In genomic region chr7:45454771-45455170, GRCh38 we compare ENCODE assay signal across 21 cellular contexts.
DNase-seq lines count a peak whose midpoint lies in the region; ATAC-seq, FAIRE-seq and TF ChIP-seq lines count a peak whose summit lies in the region.
"Had no signal": no experiment of that assay in that cellular context is flagged by ENCODE, and none has a peak within 500 bp of the region (broad histone marks: within the 10 kb centered on the region; RNA-seq: fewer than 3 reads in every experiment).

No MANE protein-coding gene starts in this region.

- H3K27me3 ChIP-seq in HepG2 (ENCODE audit: control insufficient read depth in 1 of 2, insufficient read depth in 2 of 2, low read length in 2 of 2) (no peaks in the 10 kb centered on the region), right lobe of liver (no peaks in the 10 kb centered on the region), ovary (no peaks in the 10 kb centered on the region)
- H3K27me3 ChIP-seq: BLaER1 treated with 17β-estradiol and CSF1 and Interleukin-3, amounts not matched to agents 10 nM and 100 nM had no signal

- no peaks in the 10 kb centered on the region for H4K20me1 ChIP-seq in HepG2 (ENCODE audit: insufficient read depth, low read length)
- H4K20me1 ChIP-seq: BLaER1 treated with 17β-estradiol and CSF1 and Interleukin-3, amounts not matched to agents 10 nM and 100 nM had no signal

- TF ChIP-seq CTCF in HepG2 (CRISPR knock-in tag; IDR thresholded peaks at IDR 0.05) = no peak
- no peak for TF ChIP-seq CTCF in right lobe of liver (IDR thresholded peaks at IDR 0.05)
- TF ChIP-seq CTCF in neural crest cell (conservative IDR thresholded peaks at IDR 0.05) = no peak
- TF ChIP-seq CTCF in ovary (IDR thresholded peaks at IDR 0.05) = no peak

- TF ChIP-seq POLR2A in HepG2 (IDR thresholded peaks at IDR 0.05; ENCODE audit: insufficient read depth in 1 of 2, low read depth in 2 of 2, low read length in 2 of 2) = no peak
- TF ChIP-seq POLR2A in right lobe of liver (IDR thresholded peaks at IDR 0.05) = no peak
- no peak for TF ChIP-seq POLR2A in ovary (IDR thresholded peaks at IDR 0.05)

- H3K9me3 ChIP-seq in HepG2 (ENCODE audit: low read length) (no peaks in the 10 kb centered on the region), right lobe of liver (no peaks in the 10 kb centered on the region), ovary (no peaks in the 10 kb centered on the region)
- H3K9me3 ChIP-seq: A549; BLaER1 treated with 17β-estradiol and CSF1 and Interleukin-3, amounts not matched to agents 10 nM and 100 nM had no signal

- H3K9ac ChIP-seq in HepG2 (ENCODE audit: insufficient read depth, low read depth, low read length) = no peak overlapping the region
- H3K9ac ChIP-seq: BLaER1 treated with 17β-estradiol and CSF1 and Interleukin-3, amounts not matched to agents 10 nM and 100 nM had no signal

- no peaks in the 10 kb centered on the region for H3K9me3 Mint-ChIP-seq in neural crest cell
- H3K9me3 Mint-ChIP-seq: CD4-positive, alpha-beta T cell; CD8-positive, alpha-beta T cell had no signal

- H3K4me1 ChIP-seq in HepG2 (ENCODE audit: insufficient read depth, low read length) (peaks cover 26% of the 10 kb centered on the region), right lobe of liver (no peaks in the 10 kb centered on the region), ovary (ENCODE audit: insufficient read depth) (no peaks in the 10 kb centered on the region)
- H3K4me1 ChIP-seq: A549 had no signal

- H3K36me3 Mint-ChIP-seq in neural crest cell (ENCODE audit: low read depth) = no peaks in the 10 kb centered on the region
- H3K36me3 Mint-ChIP-seq: CD8-positive, alpha-beta T cell had no signal

- TF ChIP-seq RAD21 in HepG2 (CRISPR knock-in tag; IDR thresholded peaks at IDR 0.05) = no peak

- DNase-seq in HepG2 (ENCODE audit: low spot score) (no peak), right lobe of liver (no peak), neural crest cell (ENCODE audit: low read depth, low spot score) (no peak), UCSD-AML1 (lab: John Stamatoyannopoulos, UW; ENCODE audit: unreplicated experiment) (no peak), ovary (no peak)
- DNase-seq: AML-193; Caco-2; Calu3; CD4-positive, alpha-beta T cell; CD8-positive, alpha-beta T cell; DMS79 treated with DMSO at 0.1 percent for 48 hours; GF-D8 had no signal

- H3K4me1 Mint-ChIP-seq in neural crest cell = peaks cover 3% of the 10 kb centered on the region
- H3K4me1 Mint-ChIP-seq: B cell had no signal

- no peak for FAIRE-seq in HepG2 (lab: Jason Lieb, UNC)
- FAIRE-seq: A549, D721Med, G401.6, GM12891, GM19239 had no signal

- peak overlapping the region; percentile 43 for H3K27ac Mint-ChIP-seq in neural crest cell (ENCODE audit: unreplicated experiment)
- H3K27ac Mint-ChIP-seq: B cell; CD4-positive, alpha-beta T cell; CD8-positive, alpha-beta T cell had no signal

- peak overlapping the region; percentile 79 for H3K4me2 ChIP-seq in HepG2 (ENCODE audit: low read depth, low read length)
- H3K4me2 ChIP-seq: A549; BLaER1 treated with 17β-estradiol and CSF1 and Interleukin-3, amounts not matched to agents 10 nM and 100 nM had no signal

- WGBS in HepG2 (ENCODE audit: low lambda C conversion rate) = 6% methylated on average over 3 of the region's 3 CpGs
- WGBS in right lobe of liver (ENCODE audit: insufficient coverage, low coverage, low lambda C conversion rate, missing lambda C conversion rate) = 47% methylated on average over 2 of the region's 3 CpGs
- WGBS in ovary, 3 donors = 25 to 41% (median 40%) methylated on average over 3 of the region's 3 CpGs

- H3K27ac ChIP-seq in HepG2 (ENCODE audit: extremely low read length, insufficient read depth, low read length) = no peak overlapping the region
- no peak overlapping the region for H3K27ac ChIP-seq in right lobe of liver
- no peak overlapping the region for H3K27ac ChIP-seq in ovary
- H3K27ac ChIP-seq: 22Rv1; A549; BLaER1 treated with 17β-estradiol and CSF1 and Interleukin-3, amounts not matched to agents 10 nM and 100 nM; C4-2B had no signal

- H3K4me3 ChIP-seq in HepG2 (replicated peaks in 1 of 3; ENCODE audit: insufficient read depth in 1 of 3, low read depth in 2 of 3, low read length in 3 of 3) (peak overlapping the region in 2 of 3 experiments; percentile 35 to 46; a peak in 2 of 6 replicates), right lobe of liver (no peak overlapping the region), ovary (no peak overlapping the region)
- H3K4me3 ChIP-seq: A549; BLaER1 treated with 17β-estradiol and CSF1 and Interleukin-3, amounts not matched to agents 10 nM and 100 nM had no signal

- TF ChIP-seq EP300 in HepG2 (IDR thresholded peaks at IDR 0.05; ENCODE audit: low read depth in 2 of 2, low read length in 2 of 2) (no peak), HepG2 (CRISPR knock-in tag; IDR thresholded peaks at IDR 0.05; ENCODE audit: borderline replicate concordance) (no peak), ovary (IDR thresholded peaks at IDR 0.05) (no peak)

- in situ Hi-C loops in HepG2 (cut with HindIII; ENCODE audit: extremely low pct_ligation_motif_present, low pct_unique_long_range_greater_than_20kb) = no loop called here

- H3K36me3 ChIP-seq in HepG2 (replicated peaks in 1 of 2; ENCODE audit: control insufficient read depth in 1 of 2, insufficient read depth in 2 of 2, low read length in 2 of 2) (no peaks in the 10 kb centered on the region), right lobe of liver (no peaks in the 10 kb centered on the region), ovary (no peaks in the 10 kb centered on the region)
- H3K36me3 ChIP-seq: BLaER1 treated with 17β-estradiol and CSF1 and Interleukin-3, amounts not matched to agents 10 nM and 100 nM had no signal

- CTCF ChIA-PET in HepG2 (lab: Yijun Ruan, JAX; ENCODE audit: low intra/inter-chr PET ratio, low total read pairs) = no interaction called here

- POLR2A ChIA-PET in HepG2 (lab: Yijun Ruan, JAX) = no interaction called here

- H3K4me3 Mint-ChIP-seq in neural crest cell = no peak overlapping the region
- H3K4me3 Mint-ChIP-seq: B cell; CD4-positive, alpha-beta T cell; CD8-positive, alpha-beta T cell had no signal

- ATAC-seq in HepG2 (no peak), right lobe of liver (no peak)
- ATAC-seq: A549; CD8-positive, alpha-beta T cell had no signal

- BruUV-seq in HepG2 (replicated peaks; lab: Mats Ljungman, UMichigan) = no TSS peak

- H3K27me3 Mint-ChIP-seq in neural crest cell (ENCODE audit: low read depth) = no peaks in the 10 kb centered on the region

- no peak overlapping the region for H2AFZ ChIP-seq in HepG2 (ENCODE audit: low read length)

- H3K79me2 ChIP-seq in HepG2 (ENCODE audit: insufficient read depth, low read length) = no peaks in the 10 kb centered on the region

- intact Hi-C loops in HepG2 (cut with micrococcal nuclease; ENCODE audit: unreplicated experiment) = loop anchor here (5.0 kb wide), 1 partner anchor 1108 kb away; no protein-coding TSS in a partner anchor
- intact Hi-C loops in right lobe of liver (cut with DNase I) = no loop called here
- intact Hi-C loops in ovary (cut with DNase I) = no loop called here

TF ChIP-seq in HepG2, 621 proteins besides CTCF, POLR2A, EP300 and RAD21:
- TF ChIP-seq POLR2G (IDR thresholded peaks at IDR 0.05; ENCODE audit: low read depth, low read length) (no peak), HNRNPK (IDR thresholded peaks at IDR 0.05; ENCODE audit: low read depth, low read length, poor library complexity, severe bottlenecking) (peak; percentile 77)
TF ChIP-seq in HepG2: peak in this region for 1.

Comparison
In these comparisons a context has a peak if more than half of its experiments do, and no peak if none do; other contexts are left out.
1. H3K4me3 ChIP-seq: peak in HepG2 (2 of 3); none in right lobe of liver (0 of 3) and ovary (single experiment).